ENCODE assay signal across 1 cellular context in the genomic region with DNA sequence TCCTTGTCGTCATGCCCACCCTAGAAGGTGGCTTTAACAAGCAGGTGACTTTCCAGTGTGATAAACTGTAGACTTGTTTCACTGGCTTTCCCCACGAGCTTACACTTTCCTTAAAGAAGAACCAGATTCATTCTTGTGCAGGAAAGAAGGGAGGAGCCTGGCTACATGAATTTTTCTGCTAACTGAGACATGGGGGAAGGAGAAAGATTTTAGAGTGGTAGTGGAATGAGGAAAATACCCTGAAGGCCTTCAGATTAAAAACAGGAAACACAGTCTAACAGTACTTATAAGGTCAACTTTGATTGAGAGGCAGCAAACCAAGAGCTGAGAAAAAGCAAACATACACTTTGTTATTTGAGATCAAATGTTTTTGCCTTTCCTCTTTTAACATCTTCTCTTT.
TF ChIP-seq lines count a peak whose summit lies in the region.

No MANE protein-coding gene starts in this region.

TF ChIP-seq in neural cell, 6 proteins besides CTCF, POLR2A, EP300 and RAD21 (continued from another document):
- no peak for TF ChIP-seq EZH2 (IDR thresholded peaks at IDR 0.05; ENCODE audit: borderline replicate concordance, insufficient read depth, low read length, poor library complexity, severe bottlenecking)
- TF ChIP-seq TAF1 (IDR thresholded peaks at IDR 0.05; ENCODE audit: low read depth), result no peak
- TF ChIP-seq POLR2AphosphoS5 (IDR thresholded peaks at IDR 0.05), result no peak
